Comparison of ENCODE assay signal across 8 cellular contexts in the genomic region with DNA sequence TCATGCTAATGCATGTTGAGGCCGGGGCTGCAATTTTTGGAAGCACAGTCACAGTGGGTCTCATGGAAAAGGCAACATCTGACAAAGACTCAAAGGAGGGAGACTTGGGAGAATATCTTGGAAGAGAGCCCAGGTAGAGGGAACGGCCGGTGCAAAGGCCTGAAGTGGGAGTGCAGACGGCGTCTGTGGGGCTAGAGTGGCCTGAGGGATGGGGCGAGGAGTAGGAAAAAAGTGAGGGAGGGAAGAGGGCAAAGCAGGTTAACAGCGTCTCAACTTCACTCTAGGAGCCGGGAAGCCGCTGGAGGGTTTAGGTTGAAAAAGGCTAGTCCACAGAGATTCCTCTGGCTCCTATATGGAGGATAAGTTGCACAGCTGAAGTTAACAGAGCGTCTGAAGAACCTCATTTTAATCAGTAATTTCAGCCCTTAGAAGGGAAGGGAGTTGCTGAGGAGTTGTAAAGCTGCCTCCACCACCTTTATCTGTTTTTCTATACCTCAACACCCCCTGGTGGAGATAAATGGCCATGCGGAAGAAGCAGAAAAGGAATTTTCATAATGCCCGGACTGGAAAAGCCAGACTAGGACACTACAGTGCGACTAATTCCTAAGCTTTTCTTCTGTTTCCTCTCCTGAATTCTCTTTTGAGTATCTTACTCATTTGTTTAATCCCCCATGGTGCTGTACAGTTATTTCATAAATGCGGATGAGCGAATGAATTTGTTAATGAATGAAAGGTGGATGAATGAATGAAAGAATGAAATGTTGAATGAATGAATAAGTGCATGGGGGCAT.
DNase-seq lines count a peak whose midpoint lies in the region; ATAC-seq and TF ChIP-seq lines count a peak whose summit lies in the region.

No MANE protein-coding gene starts in this region.

- H3F3A ChIP-seq in OCI-LY1 (ENCODE audit: insufficient read depth, low read length) = no peaks in the 10 kb centered on the region

- H3K9ac ChIP-seq in HUES64 (ENCODE audit: low read depth, low read length) = peak overlapping the region; percentile 21
- H3K9ac ChIP-seq in OCI-LY1 (ENCODE audit: low read length) = no peak overlapping the region
- H3K9ac ChIP-seq in parathyroid adenoma = no peak overlapping the region

- peak; percentile 71 for ATAC-seq in GM18909 (IDR thresholded peaks at IDR 0.05; ENCODE audit: poor library complexity, unreplicated experiment)

- H3K79me2 ChIP-seq in OCI-LY1 (ENCODE audit: insufficient read depth, low read length) (no peaks in the 10 kb centered on the region), parathyroid adenoma (no peaks in the 10 kb centered on the region)

- intact Hi-C loops in CD4-positive, alpha-beta memory T cell (cut with micrococcal nuclease) = loop anchor here (1.0 to 10.0 kb wide), 5 partner anchors 184 to 390 kb away; no protein-coding TSS in a partner anchor

- POLR2A ChIA-PET in CD4-positive, alpha-beta memory T cell (lab: Charles Lee; ENCODE audit: partially characterized antibody) = no interaction called here

- no peaks in the 10 kb centered on the region for H3K9me3 Mint-ChIP-seq in CD4-positive, alpha-beta memory T cell
- H3K9me3 Mint-ChIP-seq in activated naive CD8-positive, alpha-beta T cell treated with anti-CD3 and anti-CD28 coated beads for 36 hours = no peaks in the 10 kb centered on the region
- no peaks in the 10 kb centered on the region for H3K9me3 Mint-ChIP-seq in glutamatergic neuron (ENCODE audit: unreplicated experiment)

- peaks cover 0 to 5% (median under 1%) of the 10 kb centered on the region in 4 donors for H3K4me1 Mint-ChIP-seq in CD4-positive, alpha-beta memory T cell
- H3K4me1 Mint-ChIP-seq in activated naive CD8-positive, alpha-beta T cell treated with anti-CD3 and anti-CD28 coated beads for 36 hours = peaks cover 6% of the 10 kb centered on the region
- peaks cover 2% of the 10 kb centered on the region for H3K4me1 Mint-ChIP-seq in glutamatergic neuron (ENCODE audit: low read depth, unreplicated experiment)

- no peaks in the 10 kb centered on the region for H3K36me3 ChIP-seq in CD4-positive, alpha-beta memory T cell (ENCODE audit: insufficient read depth, low read length)
- H3K36me3 ChIP-seq in HUES64 (ENCODE audit: insufficient read depth, low read length) (no peaks in the 10 kb centered on the region), OCI-LY1 (ENCODE audit: insufficient read depth, low read length) (no peaks in the 10 kb centered on the region), parathyroid adenoma (ENCODE audit: control insufficient read depth, insufficient read depth, low read length) (no peaks in the 10 kb centered on the region)

- no peaks in the 10 kb centered on the region for H3K9me2 ChIP-seq in OCI-LY1 (ENCODE audit: low read depth, low read length)

- no peak overlapping the region for H3K27ac Mint-ChIP-seq in CD4-positive, alpha-beta memory T cell
- no peak overlapping the region for H3K27ac Mint-ChIP-seq in activated naive CD8-positive, alpha-beta T cell treated with anti-CD3 and anti-CD28 coated beads for 36 hours
- no peak overlapping the region for H3K27ac Mint-ChIP-seq in glutamatergic neuron (ENCODE audit: unreplicated experiment)

- no peaks in the 10 kb centered on the region for H3K9me3 ChIP-seq in CD4-positive, alpha-beta memory T cell (ENCODE audit: control insufficient read depth in 1 of 2, low read length in 2 of 2)
- H3K9me3 ChIP-seq in HUES64 (ENCODE audit: insufficient read depth, low read depth, low read length) (no peaks in the 10 kb centered on the region), OCI-LY1 (ENCODE audit: low read length) (no peaks in the 10 kb centered on the region), parathyroid adenoma (ENCODE audit: control insufficient read depth, low read length) (no peaks in the 10 kb centered on the region)

- peak; percentile 86 for TF ChIP-seq CTCF in OCI-LY1 (IDR thresholded peaks at IDR 0.05; ENCODE audit: low read length)
- peak; percentile 92 for TF ChIP-seq CTCF in glutamatergic neuron (IDR thresholded peaks at IDR 0.05; ENCODE audit: partially characterized antibody, unreplicated experiment)
- peak; percentile 63 for TF ChIP-seq CTCF in parathyroid adenoma (IDR thresholded peaks at IDR 0.05)

- peak in 4 of 5 donors; percentile 42 to 54 (median 52) for DNase-seq in CD4-positive, alpha-beta memory T cell
- peak; percentile 32 for DNase-seq in activated naive CD8-positive, alpha-beta T cell treated with anti-CD3 and anti-CD28 coated beads for 36 hours
- DNase-seq in glutamatergic neuron = peak; percentile 36
- DNase-seq in KG1 (lab: John Stamatoyannopoulos, UW) = no peak

- H3K27me3 Mint-ChIP-seq in CD4-positive, alpha-beta memory T cell = peaks cover 6 to 14% of the 10 kb centered on the region in 2 donors
- peaks cover 12% of the 10 kb centered on the region for H3K27me3 Mint-ChIP-seq in activated naive CD8-positive, alpha-beta T cell treated with anti-CD3 and anti-CD28 coated beads for 36 hours
- no peaks in the 10 kb centered on the region for H3K27me3 Mint-ChIP-seq in glutamatergic neuron (ENCODE audit: unreplicated experiment)

- H3K4me2 ChIP-seq in OCI-LY1 (ENCODE audit: low read length) (no peak overlapping the region), parathyroid adenoma (ENCODE audit: low read length) (no peak overlapping the region)

- H3K4me3 ChIP-seq in CD4-positive, alpha-beta memory T cell (ENCODE audit: low read length in 2 of 2) = no peak overlapping the region
- H3K4me3 ChIP-seq in HUES64 (ENCODE audit: low read length) (peak overlapping the region; percentile 41), OCI-LY1 (ENCODE audit: low read depth, low read length, poor library complexity, severe bottlenecking) (no peak overlapping the region), parathyroid adenoma (ENCODE audit: low read depth, low read length) (no peak overlapping the region)

- no peak overlapping the region for H3K27ac ChIP-seq in CD4-positive, alpha-beta memory T cell (ENCODE audit: low read depth, low read length)
- no peak overlapping the region for H3K27ac ChIP-seq in HUES64 (ENCODE audit: low read depth, low read length)
- H3K27ac ChIP-seq in OCI-LY1 (ENCODE audit: low read depth, low read length, poor library complexity, severe bottlenecking) = no peak overlapping the region
- no peak overlapping the region for H3K27ac ChIP-seq in parathyroid adenoma

- H2AFZ ChIP-seq in OCI-LY1 (ENCODE audit: low read length) = no peak overlapping the region
- H2AFZ ChIP-seq in parathyroid adenoma = peak overlapping the region; percentile 22

- no peaks in the 10 kb centered on the region for H3K36me3 Mint-ChIP-seq in CD4-positive, alpha-beta memory T cell
- no peaks in the 10 kb centered on the region for H3K36me3 Mint-ChIP-seq in activated naive CD8-positive, alpha-beta T cell treated with anti-CD3 and anti-CD28 coated beads for 36 hours
- no peaks in the 10 kb centered on the region for H3K36me3 Mint-ChIP-seq in glutamatergic neuron (ENCODE audit: unreplicated experiment)

- H3K4me3 Mint-ChIP-seq in CD4-positive, alpha-beta memory T cell = no peak overlapping the region
- no peak overlapping the region for H3K4me3 Mint-ChIP-seq in activated naive CD8-positive, alpha-beta T cell treated with anti-CD3 and anti-CD28 coated beads for 36 hours
- H3K4me3 Mint-ChIP-seq in glutamatergic neuron (ENCODE audit: unreplicated experiment) = no peak overlapping the region

- no peaks in the 10 kb centered on the region for H3K27me3 ChIP-seq in CD4-positive, alpha-beta memory T cell (ENCODE audit: insufficient read depth, low read length)
- H3K27me3 ChIP-seq in HUES64 (ENCODE audit: insufficient read depth, low read length) (no peaks in the 10 kb centered on the region), OCI-LY1 (ENCODE audit: insufficient read depth, low read length) (no peaks in the 10 kb centered on the region; the same call in 1 of the 2 replicates), parathyroid adenoma (ENCODE audit: control insufficient read depth, insufficient read depth, low read length) (no peaks in the 10 kb centered on the region)

- WGBS in HUES64 = 31% methylated on average over 15 of the region's 15 CpGs

- H3K4me1 ChIP-seq in CD4-positive, alpha-beta memory T cell (ENCODE audit: insufficient read depth, low read length) = no peaks in the 10 kb centered on the region
- H3K4me1 ChIP-seq in HUES64 (ENCODE audit: insufficient read depth, low read length) = peaks cover 6% of the 10 kb centered on the region
- no peaks in the 10 kb centered on the region for H3K4me1 ChIP-seq in OCI-LY1 (ENCODE audit: insufficient read depth, low read length, severe bottlenecking)
- no peaks in the 10 kb centered on the region for H3K4me1 ChIP-seq in parathyroid adenoma

- no peaks in the 10 kb centered on the region for H4K20me1 ChIP-seq in OCI-LY1 (ENCODE audit: insufficient read depth, low read length)

- CTCF ChIA-PET in CD4-positive, alpha-beta memory T cell (lab: Charles Lee; ENCODE audit: partially characterized antibody) = interaction anchor here (0.7 to 5.5 kb wide), 9 partner anchors 11 to 802 kb away, joined by 3 to 48 read pairs (median 5); no protein-coding TSS in a partner anchor
